Comparison of ENCODE assay signal across 22 cellular contexts in the genomic region with DNA sequence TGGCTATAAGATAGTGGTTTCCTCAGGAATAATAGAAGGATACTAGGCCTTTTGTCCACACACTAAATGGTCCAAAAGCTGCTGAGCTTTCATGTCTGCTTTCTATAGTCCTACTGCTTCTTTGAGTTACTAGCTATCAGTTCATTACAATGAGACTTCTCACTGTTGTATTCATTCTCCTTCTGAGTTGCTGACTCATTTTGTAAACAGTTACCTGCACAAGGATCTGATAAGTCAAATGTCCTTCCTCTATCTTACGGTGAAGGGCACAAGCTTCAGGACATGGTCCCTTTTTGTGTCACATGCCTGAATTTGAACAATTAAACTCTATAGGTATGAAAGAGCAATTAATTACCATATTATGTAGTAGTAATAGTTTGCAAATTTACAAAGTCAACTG.
DNase-seq lines count a peak whose midpoint lies in the region; ATAC-seq and TF ChIP-seq lines count a peak whose summit lies in the region.
"Had no signal": no experiment of that assay in that cellular context is flagged by ENCODE, and none has a peak within 500 bp of the region (broad histone marks: within the 10 kb centered on the region; RNA-seq: fewer than 3 reads in every experiment).

No MANE protein-coding gene starts in this region.

- DNase-seq in MCF 10A (ENCODE audit: unreplicated experiment) (peak; percentile 19), breast epithelium (ENCODE audit: low spot score in 2 of 2) (no peak), endothelial cell (ENCODE audit: low spot score) (no peak), esophagus muscularis mucosa (ENCODE audit: extremely low spot score) (no peak), pons (ENCODE audit: low spot score) (no peak)
- DNase-seq in activated CD4-positive, alpha-beta T cell treated with anti-CD3 and anti-CD28 coated beads, Interleukin-2, amount 50 U/mL, for 48 hours: no peak
- no peak for DNase-seq in activated CD8-positive, alpha-beta T cell treated with anti-CD3 and anti-CD28 coated beads, Interleukin-2, amount 10 ng/mL, durations not matched to agents 7 days and 5 days
- DNase-seq: activated naive CD4-positive, alpha-beta T cell treated with anti-CD3 and anti-CD28 coated beads, Interleukin-2, amount 10 ng/mL, durations not matched to agents 7 days and 5 days; brain microvascular endothelial cell; CD4-positive, alpha-beta T cell; effector CD8-positive, alpha-beta T cell; foreskin melanocyte; GF-D8; KBM-7; NCI-H1417; NCI-H345; stimulated activated naive B cell treated with anti-CD40 and anti-IgM and Interleukin-4, amounts not matched to agents 10 μg/mL and 1 μg/mL and 100 μg/mL, for 72 hours had no signal

- CTCF ChIA-PET in MCF 10A (lab: Yijun Ruan, JAX): interaction anchor here (1.1 to 2.2 kb wide), 3 partner anchors 12 to 130 kb away, joined by 3 to 6 read pairs (median 3); no protein-coding TSS in a partner anchor
- CTCF ChIA-PET in activated CD8-positive, alpha-beta T cell treated with anti-CD3 and anti-CD28 coated beads, Interleukin-2, amount 10 ng/mL, durations not matched to agents 7 days and 5 days (lab: Charles Lee): interaction anchor here (0.6 to 1.1 kb wide), 2 partner anchors 73 to 130 kb away, joined by 3 to 5 read pairs; no protein-coding TSS in a partner anchor

- H3K4me3 ChIP-seq in breast epithelium: no peak overlapping the region
- no peak overlapping the region for H3K4me3 ChIP-seq in esophagus muscularis mucosa
- H3K4me3 ChIP-seq: A549 had no signal

- H3K27ac ChIP-seq in breast epithelium (no peak overlapping the region), esophagus muscularis mucosa (replicated peaks in 1 of 4) (no peak overlapping the region)
- H3K27ac ChIP-seq: A549, brain microvascular endothelial cell, VCaP had no signal

- 84% methylated on average over 1 of the region's 1 CpG for WGBS in esophagus muscularis mucosa

- no peaks in the 10 kb centered on the region for H3K9me3 ChIP-seq in breast epithelium
- no peaks in the 10 kb centered on the region for H3K9me3 ChIP-seq in esophagus muscularis mucosa
- H3K9me3 ChIP-seq: A549 had no signal

- no peak for TF ChIP-seq POLR2A in breast epithelium (IDR thresholded peaks at IDR 0.05)
- no peak for TF ChIP-seq POLR2A in esophagus muscularis mucosa (IDR thresholded peaks at IDR 0.05; ENCODE audit: low read depth)

- H3K9me3 Mint-ChIP-seq in MCF 10A (ENCODE audit: unreplicated experiment) (no peaks in the 10 kb centered on the region), endothelial cell (ENCODE audit: unreplicated experiment) (no peaks in the 10 kb centered on the region)
- no peaks in the 10 kb centered on the region for H3K9me3 Mint-ChIP-seq in activated CD8-positive, alpha-beta T cell treated with anti-CD3 and anti-CD28 coated beads, Interleukin-2, amount 10 ng/mL, durations not matched to agents 7 days and 5 days (ENCODE audit: insufficient read depth)
- H3K9me3 Mint-ChIP-seq: activated naive CD4-positive, alpha-beta T cell treated with anti-CD3 and anti-CD28 coated beads, Interleukin-2, amount 10 ng/mL, durations not matched to agents 7 days and 5 days had no signal

- H3K27me3 Mint-ChIP-seq in MCF 10A (ENCODE audit: insufficient read depth, unreplicated experiment): no peaks in the 10 kb centered on the region
- H3K27me3 Mint-ChIP-seq in endothelial cell (ENCODE audit: unreplicated experiment): peaks cover 3% of the 10 kb centered on the region
- H3K27me3 Mint-ChIP-seq in activated CD8-positive, alpha-beta T cell treated with anti-CD3 and anti-CD28 coated beads, Interleukin-2, amount 10 ng/mL, durations not matched to agents 7 days and 5 days (ENCODE audit: low read depth): no peaks in the 10 kb centered on the region
- H3K27me3 Mint-ChIP-seq: activated naive CD4-positive, alpha-beta T cell treated with anti-CD3 and anti-CD28 coated beads, Interleukin-2, amount 10 ng/mL, durations not matched to agents 7 days and 5 days; CD4-positive, alpha-beta T cell; stimulated activated naive B cell treated with anti-CD40 and anti-IgM and Interleukin-4, amounts not matched to agents 10 μg/mL and 1 μg/mL and 100 μg/mL, for 72 hours had no signal

- H3K4me1 ChIP-seq in breast epithelium: no peaks in the 10 kb centered on the region
- H3K4me1 ChIP-seq in esophagus muscularis mucosa: peaks cover 0 to 5% (median 2%) of the 10 kb centered on the region in 4 donors
- H3K4me1 ChIP-seq: A549 had no signal

- H3K36me3 ChIP-seq in breast epithelium (no peaks in the 10 kb centered on the region), esophagus muscularis mucosa (no peaks in the 10 kb centered on the region)
- H3K36me3 ChIP-seq: brain microvascular endothelial cell had no signal

- H3K27me3 ChIP-seq in breast epithelium (no peaks in the 10 kb centered on the region), esophagus muscularis mucosa (no peaks in the 10 kb centered on the region)
- H3K27me3 ChIP-seq: brain microvascular endothelial cell had no signal

- no peak for TF ChIP-seq EP300 in esophagus muscularis mucosa (IDR thresholded peaks at IDR 0.05)

- POLR2A ChIA-PET in MCF 10A (lab: Yijun Ruan, JAX): interaction anchor here (0.6 kb wide), 1 partner anchor 20 kb away, joined by 3 read pairs; no protein-coding TSS in a partner anchor
- POLR2A ChIA-PET in activated CD8-positive, alpha-beta T cell treated with anti-CD3 and anti-CD28 coated beads, Interleukin-2, amount 10 ng/mL, durations not matched to agents 7 days and 5 days (lab: Charles Lee): no interaction called here

- H3K4me3 Mint-ChIP-seq in MCF 10A (ENCODE audit: unreplicated experiment): no peak overlapping the region
- H3K4me3 Mint-ChIP-seq in endothelial cell (ENCODE audit: unreplicated experiment): no peak overlapping the region
- no peak overlapping the region for H3K4me3 Mint-ChIP-seq in activated CD8-positive, alpha-beta T cell treated with anti-CD3 and anti-CD28 coated beads, Interleukin-2, amount 10 ng/mL, durations not matched to agents 7 days and 5 days
- H3K4me3 Mint-ChIP-seq: activated naive CD4-positive, alpha-beta T cell treated with anti-CD3 and anti-CD28 coated beads, Interleukin-2, amount 10 ng/mL, durations not matched to agents 7 days and 5 days; CD4-positive, alpha-beta T cell; mesothelial cell of epicardium; stimulated activated naive B cell treated with anti-CD40 and anti-IgM and Interleukin-4, amounts not matched to agents 10 μg/mL and 1 μg/mL and 100 μg/mL, for 72 hours had no signal

- BruUV-seq in MCF 10A (replicated peaks; lab: Mats Ljungman, UMichigan): no TSS peak

- H3K27ac Mint-ChIP-seq in MCF 10A (ENCODE audit: low read depth, unreplicated experiment): no peak overlapping the region
- H3K27ac Mint-ChIP-seq in endothelial cell (ENCODE audit: unreplicated experiment): peak overlapping the region; percentile 39
- H3K27ac Mint-ChIP-seq in activated CD8-positive, alpha-beta T cell treated with anti-CD3 and anti-CD28 coated beads, Interleukin-2, amount 10 ng/mL, durations not matched to agents 7 days and 5 days: no peak overlapping the region
- H3K27ac Mint-ChIP-seq: activated naive CD4-positive, alpha-beta T cell treated with anti-CD3 and anti-CD28 coated beads, Interleukin-2, amount 10 ng/mL, durations not matched to agents 7 days and 5 days; CD4-positive, alpha-beta T cell; mesothelial cell of epicardium; stimulated activated naive B cell treated with anti-CD40 and anti-IgM and Interleukin-4, amounts not matched to agents 10 μg/mL and 1 μg/mL and 100 μg/mL, for 72 hours had no signal

- H3K36me3 Mint-ChIP-seq in MCF 10A (ENCODE audit: insufficient read depth, unreplicated experiment): peaks cover 6% of the 10 kb centered on the region
- peaks cover 5% of the 10 kb centered on the region for H3K36me3 Mint-ChIP-seq in endothelial cell (ENCODE audit: low read depth, unreplicated experiment)
- H3K36me3 Mint-ChIP-seq in activated CD8-positive, alpha-beta T cell treated with anti-CD3 and anti-CD28 coated beads, Interleukin-2, amount 10 ng/mL, durations not matched to agents 7 days and 5 days (ENCODE audit: low read depth): peaks cover 18% of the 10 kb centered on the region
- H3K36me3 Mint-ChIP-seq: activated naive CD4-positive, alpha-beta T cell treated with anti-CD3 and anti-CD28 coated beads, Interleukin-2, amount 10 ng/mL, durations not matched to agents 7 days and 5 days had no signal

- ATAC-seq in HG03432 (IDR thresholded peaks at IDR 0.05; ENCODE audit: unreplicated experiment): peak; percentile 66
- no peak for ATAC-seq in activated CD8-positive, alpha-beta T cell treated with anti-CD3 and anti-CD28 coated beads, Interleukin-2, amount 10 ng/mL, durations not matched to agents 7 days and 5 days
- ATAC-seq: A549; SK-N-SH treated with all-trans-retinoic acid at 6 μM for 48 hours; stimulated activated naive B cell treated with anti-CD40 and anti-IgM and Interleukin-4, amounts not matched to agents 10 μg/mL and 1 μg/mL and 100 μg/mL, for 72 hours had no signal

- TF ChIP-seq CTCF in MCF 10A (IDR thresholded peaks at IDR 0.05; ENCODE audit: unreplicated experiment) (no peak), breast epithelium (IDR thresholded peaks at IDR 0.05) (no peak), endothelial cell (IDR thresholded peaks at IDR 0.05; ENCODE audit: unreplicated experiment) (no peak), esophagus muscularis mucosa (IDR thresholded peaks at IDR 0.05) (no peak)

- intact Hi-C loops in MCF 10A (cut with micrococcal nuclease) (no loop called here), breast epithelium (cut with DNase I; ENCODE audit: low total_unique reads) (no loop called here), esophagus muscularis mucosa (cut with DNase I) (no loop called here)

- H3K4me1 Mint-ChIP-seq in MCF 10A (ENCODE audit: insufficient read depth, unreplicated experiment) (peaks cover 15% of the 10 kb centered on the region), endothelial cell (ENCODE audit: unreplicated experiment) (peaks cover 29% of the 10 kb centered on the region)
- peaks cover 25% of the 10 kb centered on the region for H3K4me1 Mint-ChIP-seq in activated CD8-positive, alpha-beta T cell treated with anti-CD3 and anti-CD28 coated beads, Interleukin-2, amount 10 ng/mL, durations not matched to agents 7 days and 5 days (ENCODE audit: low read depth)
